In genomic region chr17:8621585-8621984, GRCh38 we compare ENCODE assay signal across 12 cellular contexts. TPM values are rescaled to one million over a fixed set of nuclear protein-coding genes. Genes with fewer than 3 reads are reported as not detected.
A peak's percentile ranks its signal among the peaks of the same experiment; 100 is the strongest.
DNase-seq lines count a peak whose midpoint lies in the region; ATAC-seq, FAIRE-seq and TF ChIP-seq lines count a peak whose summit lies in the region.
"Had no signal": no experiment of that assay in that cellular context is flagged by ENCODE, and none has a peak within 500 bp of the region (broad histone marks: within the 10 kb centered on the region; RNA-seq: fewer than 3 reads in every experiment).

No MANE protein-coding gene starts in this region.

- peaks cover 21 to 58% of the 10 kb centered on the region in 2 experiments for H3K36me3 ChIP-seq in SK-N-SH (replicated peaks in 1 of 2; ENCODE audit: control insufficient read depth in 1 of 2, insufficient read depth in 2 of 2, low read length in 1 of 2)

- ATAC-seq in omental fat pad (ENCODE audit: low FRiP score), result peak; percentile 87
- ATAC-seq in HG02973 (IDR thresholded peaks at IDR 0.05; ENCODE audit: unreplicated experiment), result no peak

- H3K4me2 ChIP-seq in SK-N-SH, result no peak overlapping the region

- no peaks in the 10 kb centered on the region for H3K27me3 ChIP-seq in SK-N-SH (ENCODE audit: insufficient read depth)
- H3K27me3 ChIP-seq: stomach had no signal

- H3K4me1 ChIP-seq in SK-N-SH (ENCODE audit: control insufficient read depth in 1 of 2, insufficient read depth in 2 of 2, low read depth in 1 of 2, low read length in 1 of 2), result 0 out of 4 replicates have a peak, but pooled peaks cover 0 to 12% of the 10 kb centered on the region in 2 experiments

- CTCF ChIA-PET in SK-N-SH (lab: Yijun Ruan, JAX), result no interaction called here

- POLR2A ChIA-PET in SK-N-SH (lab: Yijun Ruan, JAX), result no interaction called here

- TF ChIP-seq CTCF in choroid plexus epithelial cell (conservative IDR thresholded peaks at IDR 0.05; ENCODE audit: low read depth, low read length), result no peak
- no peak for TF ChIP-seq CTCF in omental fat pad (IDR thresholded peaks at IDR 0.05)
- no peak for TF ChIP-seq CTCF in SK-N-SH (IDR thresholded peaks at IDR 0.05)

- FAIRE-seq in HTR-8/SVneo (lab: Jason Lieb, UNC), result peak; percentile 4
- FAIRE-seq: keratinocyte had no signal

- peaks cover 99% of the 10 kb centered on the region for H3K79me2 ChIP-seq in SK-N-SH (ENCODE audit: insufficient read depth)

- peaks cover 31% of the 10 kb centered on the region for H4K20me1 ChIP-seq in SK-N-SH (ENCODE audit: insufficient read depth)

- H3F3A ChIP-seq in SK-N-SH (replicated peaks; ENCODE audit: insufficient read depth), result peaks cover 18% of the 10 kb centered on the region

- TF ChIP-seq EP300 in SK-N-SH (IDR thresholded peaks at IDR 0.05; ENCODE audit: borderline replicate concordance in 1 of 2, low read depth in 1 of 2, low read length in 1 of 2), result no peak

- 70% methylated on average over 3 of the region's 3 CpGs for WGBS in SK-N-SH (ENCODE audit: low lambda C conversion rate)

- no peak overlapping the region for H3K9ac ChIP-seq in SK-N-SH

- H3K4me3 ChIP-seq in choroid plexus epithelial cell (ENCODE audit: low read depth, low read length) (no peak overlapping the region), SK-N-SH (ENCODE audit: low read depth in 2 of 2, low read length in 1 of 2) (no peak overlapping the region; a peak in 1 of 4 replicates)
- H3K4me3 ChIP-seq: stomach had no signal

- TF ChIP-seq RAD21 in SK-N-SH (IDR thresholded peaks at IDR 0.05; ENCODE audit: low read length), result no peak

- no peaks in the 10 kb centered on the region for H3K9me2 ChIP-seq in SK-N-SH

- H3K9me3 ChIP-seq in SK-N-SH, result no peaks in the 10 kb centered on the region
- H3K9me3 ChIP-seq: stomach had no signal

- DNase-seq in ELR (ENCODE audit: low read depth), result peak; percentile 29
- no peak for DNase-seq in HTR-8/SVneo (ENCODE audit: insufficient read length, low spot score)
- peak; percentile 82 for DNase-seq in choroid plexus epithelial cell (ENCODE audit: low read depth)
- no peak for DNase-seq in omental fat pad (ENCODE audit: low spot score)
- DNase-seq in posterior cingulate gyrus, result no peak
- no peak for DNase-seq in SK-N-SH
- no peak for DNase-seq in RPMI8226
- DNase-seq: Calu3, NCI-H446, stomach had no signal

- intact Hi-C loops in posterior cingulate gyrus (cut with DNase I), result loop anchor here (10.0 kb wide), 1 partner anchor 137 kb away; no protein-coding TSS in a partner anchor

- no peak overlapping the region for H2AFZ ChIP-seq in SK-N-SH (ENCODE audit: low read depth)

- H3K27ac ChIP-seq in SK-N-SH (ENCODE audit: low read depth in 2 of 2, low read length in 1 of 2), result no peak overlapping the region
- H3K27ac ChIP-seq: stomach had no signal

TF ChIP-seq in SK-N-SH, 30 proteins besides CTCF, POLR2A, EP300 and RAD21:
- TF ChIP-seq MAX (IDR thresholded peaks at IDR 0.05; ENCODE audit: low read depth) (no peak), USF1 (IDR thresholded peaks at IDR 0.05; ENCODE audit: borderline replicate concordance, low read depth) (no peak), IRF3 (IDR thresholded peaks at IDR 0.05; ENCODE audit: low read depth, low read length) (no peak)

RNA-seq across cellular contexts. Expression of gene MYH10, which starts 8.9 kb away (rescaled TPM):
- 10 to 100 TPM; 41.1 to 99.3 (median 51.8) TPM for total RNA-seq in omental fat pad
- polyA plus RNA-seq in SK-N-SH (2012; rRNA removed), result 58.3 and 64.2 TPM in 2 replicates
- 29.7 and 42.0 TPM in 2 replicates for polyA plus RNA-seq in SK-N-SH (2012; cell fraction: cytosol; rRNA removed)
- polyA plus RNA-seq in SK-N-SH (2012; cell fraction: nucleus; rRNA removed), result 80.5 and 101 TPM in 2 replicates

Comparison
In these comparisons a context has a peak if more than half of its experiments do, and no peak if none do; other contexts are left out.
1. DNase-seq: peak in ELR (single experiment) and choroid plexus epithelial cell (single experiment); none in HTR-8/SVneo (single experiment), omental fat pad (single experiment), posterior cingulate gyrus (0 of 10), SK-N-SH (single experiment) and RPMI8226 (single experiment).